Comparison of ENCODE assay signal across 1 cellular context in genomic region chr5:39058178-39058577, GRCh38.
TF ChIP-seq lines count a peak whose summit lies in the region.

No MANE protein-coding gene starts in this region.

TF ChIP-seq in HepG2, 621 proteins besides CTCF, POLR2A, EP300 and RAD21 (continued from another document):
- TF ChIP-seq ARID5B (CRISPR knock-in tag; IDR thresholded peaks at IDR 0.05): no peak
- no peak for TF ChIP-seq HES4 (CRISPR knock-in tag; IDR thresholded peaks at IDR 0.05; ENCODE audit: borderline replicate concordance)
- TF ChIP-seq RELA (CRISPR knock-in tag; IDR thresholded peaks at IDR 0.05): no peak
- TF ChIP-seq HINFP (CRISPR knock-in tag; IDR thresholded peaks at IDR 0.05; ENCODE audit: low read depth): no peak
- TF ChIP-seq MEF2D (CRISPR knock-in tag; IDR thresholded peaks at IDR 0.05): no peak
- no peak for TF ChIP-seq STAT6 (CRISPR knock-in tag; IDR thresholded peaks at IDR 0.05; ENCODE audit: borderline replicate concordance)
- TF ChIP-seq RBM39 (IDR thresholded peaks at IDR 0.05; ENCODE audit: low read depth, low read length, poor library complexity, severe bottlenecking): no peak
- no peak for TF ChIP-seq ZNF260 (CRISPR knock-in tag; IDR thresholded peaks at IDR 0.05; ENCODE audit: borderline replicate concordance, low read depth)
- TF ChIP-seq SIN3B (IDR thresholded peaks at IDR 0.05; ENCODE audit: low read length): no peak
- TF ChIP-seq STAG1 (CRISPR knock-in tag; IDR thresholded peaks at IDR 0.05): no peak
- TF ChIP-seq ZXDC (CRISPR knock-in tag; IDR thresholded peaks at IDR 0.05): no peak
- TF ChIP-seq ZBTB34 (CRISPR knock-in tag; IDR thresholded peaks at IDR 0.05): no peak
